Comparison of ENCODE assay signal across 13 cellular contexts in the genomic region with DNA sequence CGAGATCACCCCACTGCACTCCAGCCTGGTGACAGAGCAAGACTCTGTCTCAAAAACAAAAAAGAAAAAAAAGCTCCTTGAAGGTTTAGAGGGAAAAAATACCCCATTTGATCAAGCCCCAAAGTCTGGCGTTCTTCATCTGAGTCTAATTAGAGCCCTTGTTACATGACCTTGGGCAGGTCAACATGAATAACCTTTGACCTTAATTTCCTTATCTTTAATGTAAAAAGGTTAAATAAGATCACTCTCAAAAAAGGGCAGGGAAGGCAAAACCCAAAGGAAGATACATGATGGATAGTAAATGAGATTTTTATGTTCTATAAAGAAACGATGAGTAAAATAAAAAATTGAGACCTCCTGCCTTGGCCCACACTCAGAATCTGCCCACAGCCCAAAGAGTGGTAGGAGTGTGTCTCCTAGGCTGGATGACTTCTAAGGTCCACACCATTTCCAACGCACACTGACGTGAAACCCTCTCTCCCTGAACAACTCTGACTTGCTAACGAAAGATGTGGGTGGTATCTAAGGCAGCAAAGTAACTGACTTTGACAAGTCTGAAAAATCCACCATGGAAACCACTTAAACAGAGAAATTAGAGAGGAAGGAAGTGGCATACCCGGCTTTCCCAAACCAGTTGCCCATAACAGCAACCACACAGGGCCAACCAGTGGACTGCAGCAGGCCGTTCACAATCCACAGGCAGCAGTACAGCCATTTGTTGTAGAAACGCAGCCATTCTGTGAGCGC. TPM values are rescaled to one million over a fixed set of nuclear protein-coding genes. Genes with fewer than 3 reads are reported as not detected.
A peak's percentile ranks its signal among the peaks of the same experiment; 100 is the strongest.
DNase-seq lines count a peak whose midpoint lies in the region; ATAC-seq and TF ChIP-seq lines count a peak whose summit lies in the region.
"Had no signal": no experiment of that assay in that cellular context is flagged by ENCODE, and none has a peak within 500 bp of the region (broad histone marks: within the 10 kb centered on the region; RNA-seq: fewer than 3 reads in every experiment).

No MANE protein-coding gene starts in this region.

- no peaks in the 10 kb centered on the region for H4K20me1 ChIP-seq in OCI-LY3 (ENCODE audit: insufficient read depth, low read length)

- H3K36me3 ChIP-seq in OCI-LY3 (replicated peaks; ENCODE audit: low read depth, low read length), result peaks cover 3% of the 10 kb centered on the region

- no peak overlapping the region for H2AFZ ChIP-seq in OCI-LY3 (ENCODE audit: low read depth, low read length)

- no peak for DNase-seq in activated T-cell treated with anti-CD3 and anti-CD28 coated beads, Interleukin-2, amount 50 U/mL, for 4 hours
- no peak for DNase-seq in activated T-cell treated with anti-CD3 and anti-CD28 coated beads for 4 hours
- DNase-seq in activated naive CD8-positive, alpha-beta T cell treated with anti-CD3 and anti-CD28 coated beads, Interleukin-2, amount 50 U/mL, for 24 hours, result no peak
- peak in 1 of 2 donors; percentile 9 for DNase-seq in stimulated activated effector memory CD8-positive, alpha-beta T cell treated with anti-CD3 and anti-CD28 coated beads, Interleukin-12 subunit alpha, Interleukin-12 subunit beta, amount 100 ng/mL, for 72 hours (ENCODE audit: low spot score in 2 of 2)
- DNase-seq in NCI-H748 treated with DMSO at 0.1 percent for 48 hours (lab: John Stamatoyannopoulos, UW), result no peak
- DNase-seq in AML-193 (lab: John Stamatoyannopoulos, UW), result no peak
- DNase-seq: activated gamma-delta T cell, H9, NCI-H526 treated with DMSO at 0.1 percent for 48 hours, pancreas had no signal

- peak overlapping the region; percentile 89 for H3K27ac Mint-ChIP-seq in activated naive CD8-positive, alpha-beta T cell treated with anti-CD3 and anti-CD28 coated beads, Interleukin-2, amount 50 U/mL, for 24 hours
- peak overlapping the region; percentile 96 for H3K27ac Mint-ChIP-seq in stimulated activated effector memory CD8-positive, alpha-beta T cell treated with anti-CD3 and anti-CD28 coated beads, Interleukin-12 subunit alpha, Interleukin-12 subunit beta, amount 100 ng/mL, for 72 hours

- peak overlapping the region; percentile 72; the same call in 1 of the 2 replicates for H3K4me2 ChIP-seq in OCI-LY3 (ENCODE audit: low read length)

- H3K27me3 ChIP-seq in OCI-LY3 (ENCODE audit: low read depth, low read length), result no peaks in the 10 kb centered on the region
- H3K27me3 ChIP-seq: pancreas had no signal

- H3K36me3 Mint-ChIP-seq in activated T-cell treated with anti-CD3 and anti-CD28 coated beads, Interleukin-2, amount 50 U/mL, for 4 hours (ENCODE audit: insufficient read depth), result peaks cover 27% of the 10 kb centered on the region
- peaks cover 49% of the 10 kb centered on the region for H3K36me3 Mint-ChIP-seq in activated naive CD8-positive, alpha-beta T cell treated with anti-CD3 and anti-CD28 coated beads, Interleukin-2, amount 50 U/mL, for 24 hours (ENCODE audit: low read depth)
- peaks cover 81% of the 10 kb centered on the region for H3K36me3 Mint-ChIP-seq in stimulated activated effector memory CD8-positive, alpha-beta T cell treated with anti-CD3 and anti-CD28 coated beads, Interleukin-12 subunit alpha, Interleukin-12 subunit beta, amount 100 ng/mL, for 72 hours

- TF ChIP-seq CTCF in OCI-LY3 (IDR thresholded peaks at IDR 0.05; ENCODE audit: low read depth, low read length), result no peak

- H3K4me3 Mint-ChIP-seq in activated T-cell treated with anti-CD3 and anti-CD28 coated beads, Interleukin-2, amount 50 U/mL, for 4 hours, result peak overlapping the region; percentile 78
- peak overlapping the region; percentile 75 for H3K4me3 Mint-ChIP-seq in activated naive CD8-positive, alpha-beta T cell treated with anti-CD3 and anti-CD28 coated beads, Interleukin-2, amount 50 U/mL, for 24 hours
- peak overlapping the region; percentile 75 for H3K4me3 Mint-ChIP-seq in stimulated activated effector memory CD8-positive, alpha-beta T cell treated with anti-CD3 and anti-CD28 coated beads, Interleukin-12 subunit alpha, Interleukin-12 subunit beta, amount 100 ng/mL, for 72 hours
- H3K4me3 Mint-ChIP-seq: H9 had no signal

- H3K9me3 Mint-ChIP-seq in activated T-cell treated with anti-CD3 and anti-CD28 coated beads, Interleukin-2, amount 50 U/mL, for 4 hours, result no peaks in the 10 kb centered on the region
- H3K9me3 Mint-ChIP-seq in activated naive CD8-positive, alpha-beta T cell treated with anti-CD3 and anti-CD28 coated beads, Interleukin-2, amount 50 U/mL, for 24 hours, result no peaks in the 10 kb centered on the region
- no peaks in the 10 kb centered on the region for H3K9me3 Mint-ChIP-seq in stimulated activated effector memory CD8-positive, alpha-beta T cell treated with anti-CD3 and anti-CD28 coated beads, Interleukin-12 subunit alpha, Interleukin-12 subunit beta, amount 100 ng/mL, for 72 hours

- no peaks in the 10 kb centered on the region for H3K27me3 Mint-ChIP-seq in activated T-cell treated with anti-CD3 and anti-CD28 coated beads, Interleukin-2, amount 50 U/mL, for 4 hours (ENCODE audit: low read depth)
- no peaks in the 10 kb centered on the region for H3K27me3 Mint-ChIP-seq in activated naive CD8-positive, alpha-beta T cell treated with anti-CD3 and anti-CD28 coated beads, Interleukin-2, amount 50 U/mL, for 24 hours

- no peak overlapping the region for H3K27ac ChIP-seq in OCI-LY3 (ENCODE audit: low read length)
- H3K27ac ChIP-seq: pancreas had no signal

- H3K79me2 ChIP-seq in OCI-LY3 (ENCODE audit: low read length), result no peaks in the 10 kb centered on the region

- H3K4me1 ChIP-seq in OCI-LY3 (ENCODE audit: low read length), result peaks cover 16% of the 10 kb centered on the region
- H3K4me1 ChIP-seq: pancreas had no signal

- no peaks in the 10 kb centered on the region for H3K9me3 ChIP-seq in OCI-LY3 (ENCODE audit: insufficient read depth, low read length)
- H3K9me3 ChIP-seq: pancreas had no signal

- peaks cover 25% of the 10 kb centered on the region for H3K4me1 Mint-ChIP-seq in activated T-cell treated with anti-CD3 and anti-CD28 coated beads, Interleukin-2, amount 50 U/mL, for 4 hours (ENCODE audit: low read depth)
- H3K4me1 Mint-ChIP-seq in activated naive CD8-positive, alpha-beta T cell treated with anti-CD3 and anti-CD28 coated beads, Interleukin-2, amount 50 U/mL, for 24 hours, result peaks cover 32% of the 10 kb centered on the region
- H3K4me1 Mint-ChIP-seq in stimulated activated effector memory CD8-positive, alpha-beta T cell treated with anti-CD3 and anti-CD28 coated beads, Interleukin-12 subunit alpha, Interleukin-12 subunit beta, amount 100 ng/mL, for 72 hours, result peaks cover 34% of the 10 kb centered on the region
- H3K4me1 Mint-ChIP-seq: H9 had no signal

- ATAC-seq in activated T-cell treated with anti-CD3 and anti-CD28 coated beads, Interleukin-2, amount 50 U/mL, for 4 hours, result peak; percentile 29 to 31
- ATAC-seq in activated naive CD8-positive, alpha-beta T cell treated with anti-CD3 and anti-CD28 coated beads, Interleukin-2, amount 50 U/mL, for 24 hours, result peak; percentile 72
- peak; percentile 77 for ATAC-seq in stimulated activated effector memory CD8-positive, alpha-beta T cell treated with anti-CD3 and anti-CD28 coated beads, Interleukin-12 subunit alpha, Interleukin-12 subunit beta, amount 100 ng/mL, for 72 hours
- no peak for ATAC-seq in HG02623 (IDR thresholded peaks at IDR 0.05; ENCODE audit: unreplicated experiment)
- ATAC-seq: esophagus mucosa had no signal

- H3K4me3 ChIP-seq in OCI-LY3 (ENCODE audit: low read length), result no peak overlapping the region
- H3K4me3 ChIP-seq: pancreas had no signal

- H3K9ac ChIP-seq in OCI-LY3 (ENCODE audit: low read length), result no peak overlapping the region

RNA-seq across cellular contexts. Expression of a gene that starts 40.1 kb away (rescaled TPM):
- 10 to 100 TPM; 33.5 to 44.0 (median 40.9) TPM for total RNA-seq in activated T-cell treated with anti-CD3 and anti-CD28 coated beads, Interleukin-2, amount 50 U/mL, for 4 hours

RNA-seq across cellular contexts. Expression of a gene that starts 45.7 kb away (rescaled TPM):
- 1 to 10 TPM; 3.8 to 4.9 (median 4.0) TPM for total RNA-seq in activated T-cell treated with anti-CD3 and anti-CD28 coated beads, Interleukin-2, amount 50 U/mL, for 4 hours
